1 cellular context compared by ENCODE assay signal in the genomic region with DNA sequence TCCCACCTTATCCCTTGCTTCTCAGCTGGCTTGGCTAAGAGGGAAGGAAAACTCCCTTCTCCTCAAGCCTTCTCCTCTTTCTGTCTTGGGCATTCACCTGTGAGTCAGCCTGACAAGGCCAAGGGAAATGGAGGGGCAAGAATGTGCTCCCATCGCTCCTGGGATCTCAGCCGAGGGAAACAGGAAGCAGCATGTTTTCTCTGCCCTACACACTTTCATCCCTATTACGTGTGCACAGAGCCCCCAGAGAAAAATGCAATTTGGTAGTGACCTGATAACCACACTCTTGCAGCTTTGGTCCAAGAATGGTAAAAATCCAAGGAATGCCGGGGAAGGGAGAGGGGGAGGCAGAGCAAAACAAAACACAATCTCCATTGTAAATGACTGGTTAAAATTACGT.
TF ChIP-seq lines count a peak whose summit lies in the region.

No MANE protein-coding gene starts in this region.

TF ChIP-seq in HepG2, 621 proteins besides CTCF, POLR2A, EP300 and RAD21 (continued from another document and continues in another):
- TF ChIP-seq HNRNPL (IDR thresholded peaks at IDR 0.05; ENCODE audit: low read depth, low read length) (no peak), ZNF572 (CRISPR knock-in tag; IDR thresholded peaks at IDR 0.05) (no peak), TEAD3 (CRISPR knock-in tag; optimal IDR thresholded peaks at IDR 0.05; ENCODE audit: borderline replicate concordance) (peak; percentile 97), NCOR1 (IDR thresholded peaks at IDR 0.05; ENCODE audit: borderline replicate concordance, low read length) (no peak), MTA1 (CRISPR knock-in tag; IDR thresholded peaks at IDR 0.05; ENCODE audit: borderline replicate concordance) (no peak), MED1 (CRISPR knock-in tag; IDR thresholded peaks at IDR 0.05) (peak; percentile 42), FOSL1 (CRISPR knock-in tag; IDR thresholded peaks at IDR 0.05; ENCODE audit: borderline replicate concordance) (no peak), NKX3-1 (CRISPR knock-in tag; IDR thresholded peaks at IDR 0.05) (no peak), ZNF776 (CRISPR knock-in tag; IDR thresholded peaks at IDR 0.05) (no peak), NR2F6 (IDR thresholded peaks at IDR 0.05) (no peak), NR2F6 (CRISPR knock-in tag; IDR thresholded peaks at IDR 0.05) (peak; percentile 23; the same call in 1 of the 2 replicates), GZF1 (CRISPR knock-in tag; IDR thresholded peaks at IDR 0.05) (no peak), FOSL2 (CRISPR knock-in tag; IDR thresholded peaks at IDR 0.05) (peak; percentile 20; the same call in 1 of the 2 replicates), TBX2 (CRISPR knock-in tag; IDR thresholded peaks at IDR 0.05; ENCODE audit: borderline replicate concordance) (peak; percentile 44; the same call in 1 of the 2 replicates), ZNF274 (CRISPR knock-in tag; IDR thresholded peaks at IDR 0.05) (no peak), NR2F1 (CRISPR knock-in tag; IDR thresholded peaks at IDR 0.05) (no peak), MED8 (CRISPR knock-in tag; IDR thresholded peaks at IDR 0.05; ENCODE audit: insufficient replicate concordance) (no peak), TCF12 (IDR thresholded peaks at IDR 0.05) (no peak), TCF12 (CRISPR knock-in tag; IDR thresholded peaks at IDR 0.05) (no peak), ZNF644 (CRISPR knock-in tag; IDR thresholded peaks at IDR 0.05; ENCODE audit: low read depth) (no peak), SAP130 (CRISPR knock-in tag; IDR thresholded peaks at IDR 0.05; ENCODE audit: low read depth) (peak; percentile 25; the same call in 1 of the 2 replicates), NFRKB (IDR thresholded peaks at IDR 0.05) (no peak), MYC (CRISPR knock-in tag; IDR thresholded peaks at IDR 0.05; ENCODE audit: borderline replicate concordance) (no peak), REL (CRISPR knock-in tag; conservative IDR thresholded peaks at IDR 0.05) (no peak), GABPB1 (CRISPR knock-in tag; IDR thresholded peaks at IDR 0.05) (no peak), MAFK (conservative IDR thresholded peaks at IDR 0.05 in 1 of 2, IDR thresholded peaks at IDR 0.05 in 1 of 2; ENCODE audit: low read length in 2 of 2) (no peak), ELF1 (CRISPR knock-in tag; IDR thresholded peaks at IDR 0.05) (peak; percentile 48), STAT5B (CRISPR knock-in tag; IDR thresholded peaks at IDR 0.05) (no peak), ZNF784 (CRISPR knock-in tag; IDR thresholded peaks at IDR 0.05; ENCODE audit: borderline replicate concordance) (no peak), SP4 (CRISPR knock-in tag; IDR thresholded peaks at IDR 0.05) (no peak)
- TF ChIP-seq, protein P1, sequence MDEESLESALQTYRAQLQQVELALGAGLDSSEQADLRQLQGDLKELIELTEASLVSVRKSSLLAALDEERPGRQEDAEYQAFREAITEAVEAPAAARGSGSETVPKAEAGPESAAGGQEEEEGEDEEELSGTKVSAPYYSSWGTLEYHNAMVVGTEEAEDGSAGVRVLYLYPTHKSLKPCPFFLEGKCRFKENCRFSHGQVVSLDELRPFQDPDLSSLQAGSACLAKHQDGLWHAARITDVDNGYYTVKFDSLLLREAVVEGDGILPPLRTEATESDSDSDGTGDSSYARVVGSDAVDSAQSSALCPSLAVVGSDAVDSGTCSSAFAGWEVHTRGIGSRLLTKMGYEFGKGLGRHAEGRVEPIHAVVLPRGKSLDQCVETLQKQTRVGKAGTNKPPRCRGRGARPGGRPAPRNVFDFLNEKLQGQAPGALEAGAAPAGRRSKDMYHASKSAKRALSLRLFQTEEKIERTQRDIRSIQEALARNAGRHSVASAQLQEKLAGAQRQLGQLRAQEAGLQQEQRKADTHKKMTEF (CRISPR knock-in tag; IDR thresholded peaks at IDR 0.05), result no peak
- TF ChIP-seq, protein P2, sequence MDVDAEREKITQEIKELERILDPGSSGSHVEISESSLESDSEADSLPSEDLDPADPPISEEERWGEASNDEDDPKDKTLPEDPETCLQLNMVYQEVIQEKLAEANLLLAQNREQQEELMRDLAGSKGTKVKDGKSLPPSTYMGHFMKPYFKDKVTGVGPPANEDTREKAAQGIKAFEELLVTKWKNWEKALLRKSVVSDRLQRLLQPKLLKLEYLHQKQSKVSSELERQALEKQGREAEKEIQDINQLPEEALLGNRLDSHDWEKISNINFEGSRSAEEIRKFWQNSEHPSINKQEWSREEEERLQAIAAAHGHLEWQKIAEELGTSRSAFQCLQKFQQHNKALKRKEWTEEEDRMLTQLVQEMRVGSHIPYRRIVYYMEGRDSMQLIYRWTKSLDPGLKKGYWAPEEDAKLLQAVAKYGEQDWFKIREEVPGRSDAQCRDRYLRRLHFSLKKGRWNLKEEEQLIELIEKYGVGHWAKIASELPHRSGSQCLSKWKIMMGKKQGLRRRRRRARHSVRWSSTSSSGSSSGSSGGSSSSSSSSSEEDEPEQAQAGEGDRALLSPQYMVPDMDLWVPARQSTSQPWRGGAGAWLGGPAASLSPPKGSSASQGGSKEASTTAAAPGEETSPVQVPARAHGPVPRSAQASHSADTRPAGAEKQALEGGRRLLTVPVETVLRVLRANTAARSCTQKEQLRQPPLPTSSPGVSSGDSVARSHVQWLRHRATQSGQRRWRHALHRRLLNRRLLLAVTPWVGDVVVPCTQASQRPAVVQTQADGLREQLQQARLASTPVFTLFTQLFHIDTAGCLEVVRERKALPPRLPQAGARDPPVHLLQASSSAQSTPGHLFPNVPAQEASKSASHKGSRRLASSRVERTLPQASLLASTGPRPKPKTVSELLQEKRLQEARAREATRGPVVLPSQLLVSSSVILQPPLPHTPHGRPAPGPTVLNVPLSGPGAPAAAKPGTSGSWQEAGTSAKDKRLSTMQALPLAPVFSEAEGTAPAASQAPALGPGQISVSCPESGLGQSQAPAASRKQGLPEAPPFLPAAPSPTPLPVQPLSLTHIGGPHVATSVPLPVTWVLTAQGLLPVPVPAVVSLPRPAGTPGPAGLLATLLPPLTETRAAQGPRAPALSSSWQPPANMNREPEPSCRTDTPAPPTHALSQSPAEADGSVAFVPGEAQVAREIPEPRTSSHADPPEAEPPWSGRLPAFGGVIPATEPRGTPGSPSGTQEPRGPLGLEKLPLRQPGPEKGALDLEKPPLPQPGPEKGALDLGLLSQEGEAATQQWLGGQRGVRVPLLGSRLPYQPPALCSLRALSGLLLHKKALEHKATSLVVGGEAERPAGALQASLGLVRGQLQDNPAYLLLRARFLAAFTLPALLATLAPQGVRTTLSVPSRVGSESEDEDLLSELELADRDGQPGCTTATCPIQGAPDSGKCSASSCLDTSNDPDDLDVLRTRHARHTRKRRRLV (CRISPR knock-in tag; IDR thresholded peaks at IDR 0.05), result no peak
- TF ChIP-seq, protein P3, sequence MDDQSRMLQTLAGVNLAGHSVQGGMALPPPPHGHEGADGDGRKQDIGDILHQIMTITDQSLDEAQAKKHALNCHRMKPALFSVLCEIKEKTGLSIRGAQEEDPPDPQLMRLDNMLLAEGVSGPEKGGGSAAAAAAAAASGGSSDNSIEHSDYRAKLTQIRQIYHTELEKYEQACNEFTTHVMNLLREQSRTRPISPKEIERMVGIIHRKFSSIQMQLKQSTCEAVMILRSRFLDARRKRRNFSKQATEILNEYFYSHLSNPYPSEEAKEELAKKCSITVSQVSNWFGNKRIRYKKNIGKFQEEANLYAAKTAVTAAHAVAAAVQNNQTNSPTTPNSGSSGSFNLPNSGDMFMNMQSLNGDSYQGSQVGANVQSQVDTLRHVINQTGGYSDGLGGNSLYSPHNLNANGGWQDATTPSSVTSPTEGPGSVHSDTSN (CRISPR knock-in tag; IDR thresholded peaks at IDR 0.05; ENCODE audit: borderline replicate concordance), result no peak
- TF ChIP-seq, protein P4, sequence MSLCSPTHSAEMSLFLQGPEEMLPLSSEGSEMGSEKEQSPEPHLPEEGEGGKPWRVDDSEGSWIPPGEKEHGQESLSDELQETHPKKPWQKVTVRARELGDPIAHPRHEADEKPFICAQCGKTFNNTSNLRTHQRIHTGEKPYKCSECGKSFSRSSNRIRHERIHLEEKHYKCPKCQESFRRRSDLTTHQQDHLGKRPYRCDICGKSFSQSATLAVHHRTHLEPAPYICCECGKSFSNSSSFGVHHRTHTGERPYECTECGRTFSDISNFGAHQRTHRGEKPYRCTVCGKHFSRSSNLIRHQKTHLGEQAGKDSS (CRISPR knock-in tag; IDR thresholded peaks at IDR 0.05; ENCODE audit: borderline replicate concordance, low read depth), result no peak
- TF ChIP-seq, protein P5, sequence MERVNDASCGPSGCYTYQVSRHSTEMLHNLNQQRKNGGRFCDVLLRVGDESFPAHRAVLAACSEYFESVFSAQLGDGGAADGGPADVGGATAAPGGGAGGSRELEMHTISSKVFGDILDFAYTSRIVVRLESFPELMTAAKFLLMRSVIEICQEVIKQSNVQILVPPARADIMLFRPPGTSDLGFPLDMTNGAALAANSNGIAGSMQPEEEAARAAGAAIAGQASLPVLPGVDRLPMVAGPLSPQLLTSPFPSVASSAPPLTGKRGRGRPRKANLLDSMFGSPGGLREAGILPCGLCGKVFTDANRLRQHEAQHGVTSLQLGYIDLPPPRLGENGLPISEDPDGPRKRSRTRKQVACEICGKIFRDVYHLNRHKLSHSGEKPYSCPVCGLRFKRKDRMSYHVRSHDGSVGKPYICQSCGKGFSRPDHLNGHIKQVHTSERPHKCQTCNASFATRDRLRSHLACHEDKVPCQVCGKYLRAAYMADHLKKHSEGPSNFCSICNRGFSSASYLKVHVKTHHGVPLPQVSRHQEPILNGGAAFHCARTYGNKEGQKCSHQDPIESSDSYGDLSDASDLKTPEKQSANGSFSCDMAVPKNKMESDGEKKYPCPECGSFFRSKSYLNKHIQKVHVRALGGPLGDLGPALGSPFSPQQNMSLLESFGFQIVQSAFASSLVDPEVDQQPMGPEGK (CRISPR knock-in tag; IDR thresholded peaks at IDR 0.05), result peak; percentile 55; the same call in 1 of the 2 replicates
- TF ChIP-seq, protein P6, sequence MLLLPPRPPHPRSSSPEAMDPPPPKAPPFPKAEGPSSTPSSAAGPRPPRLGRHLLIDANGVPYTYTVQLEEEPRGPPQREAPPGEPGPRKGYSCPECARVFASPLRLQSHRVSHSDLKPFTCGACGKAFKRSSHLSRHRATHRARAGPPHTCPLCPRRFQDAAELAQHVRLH (CRISPR knock-in tag; IDR thresholded peaks at IDR 0.05; ENCODE audit: borderline replicate concordance, low read depth), result no peak
- TF ChIP-seq, protein P7, sequence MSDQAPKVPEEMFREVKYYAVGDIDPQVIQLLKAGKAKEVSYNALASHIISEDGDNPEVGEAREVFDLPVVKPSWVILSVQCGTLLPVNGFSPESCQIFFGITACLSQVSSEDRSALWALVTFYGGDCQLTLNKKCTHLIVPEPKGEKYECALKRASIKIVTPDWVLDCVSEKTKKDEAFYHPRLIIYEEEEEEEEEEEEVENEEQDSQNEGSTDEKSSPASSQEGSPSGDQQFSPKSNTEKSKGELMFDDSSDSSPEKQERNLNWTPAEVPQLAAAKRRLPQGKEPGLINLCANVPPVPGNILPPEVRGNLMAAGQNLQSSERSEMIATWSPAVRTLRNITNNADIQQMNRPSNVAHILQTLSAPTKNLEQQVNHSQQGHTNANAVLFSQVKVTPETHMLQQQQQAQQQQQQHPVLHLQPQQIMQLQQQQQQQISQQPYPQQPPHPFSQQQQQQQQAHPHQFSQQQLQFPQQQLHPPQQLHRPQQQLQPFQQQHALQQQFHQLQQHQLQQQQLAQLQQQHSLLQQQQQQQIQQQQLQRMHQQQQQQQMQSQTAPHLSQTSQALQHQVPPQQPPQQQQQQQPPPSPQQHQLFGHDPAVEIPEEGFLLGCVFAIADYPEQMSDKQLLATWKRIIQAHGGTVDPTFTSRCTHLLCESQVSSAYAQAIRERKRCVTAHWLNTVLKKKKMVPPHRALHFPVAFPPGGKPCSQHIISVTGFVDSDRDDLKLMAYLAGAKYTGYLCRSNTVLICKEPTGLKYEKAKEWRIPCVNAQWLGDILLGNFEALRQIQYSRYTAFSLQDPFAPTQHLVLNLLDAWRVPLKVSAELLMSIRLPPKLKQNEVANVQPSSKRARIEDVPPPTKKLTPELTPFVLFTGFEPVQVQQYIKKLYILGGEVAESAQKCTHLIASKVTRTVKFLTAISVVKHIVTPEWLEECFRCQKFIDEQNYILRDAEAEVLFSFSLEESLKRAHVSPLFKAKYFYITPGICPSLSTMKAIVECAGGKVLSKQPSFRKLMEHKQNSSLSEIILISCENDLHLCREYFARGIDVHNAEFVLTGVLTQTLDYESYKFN (CRISPR knock-in tag; conservative IDR thresholded peaks at IDR 0.05), result peak; percentile 41; the same call in 1 of the 2 replicates
- TF ChIP-seq, protein P8, sequence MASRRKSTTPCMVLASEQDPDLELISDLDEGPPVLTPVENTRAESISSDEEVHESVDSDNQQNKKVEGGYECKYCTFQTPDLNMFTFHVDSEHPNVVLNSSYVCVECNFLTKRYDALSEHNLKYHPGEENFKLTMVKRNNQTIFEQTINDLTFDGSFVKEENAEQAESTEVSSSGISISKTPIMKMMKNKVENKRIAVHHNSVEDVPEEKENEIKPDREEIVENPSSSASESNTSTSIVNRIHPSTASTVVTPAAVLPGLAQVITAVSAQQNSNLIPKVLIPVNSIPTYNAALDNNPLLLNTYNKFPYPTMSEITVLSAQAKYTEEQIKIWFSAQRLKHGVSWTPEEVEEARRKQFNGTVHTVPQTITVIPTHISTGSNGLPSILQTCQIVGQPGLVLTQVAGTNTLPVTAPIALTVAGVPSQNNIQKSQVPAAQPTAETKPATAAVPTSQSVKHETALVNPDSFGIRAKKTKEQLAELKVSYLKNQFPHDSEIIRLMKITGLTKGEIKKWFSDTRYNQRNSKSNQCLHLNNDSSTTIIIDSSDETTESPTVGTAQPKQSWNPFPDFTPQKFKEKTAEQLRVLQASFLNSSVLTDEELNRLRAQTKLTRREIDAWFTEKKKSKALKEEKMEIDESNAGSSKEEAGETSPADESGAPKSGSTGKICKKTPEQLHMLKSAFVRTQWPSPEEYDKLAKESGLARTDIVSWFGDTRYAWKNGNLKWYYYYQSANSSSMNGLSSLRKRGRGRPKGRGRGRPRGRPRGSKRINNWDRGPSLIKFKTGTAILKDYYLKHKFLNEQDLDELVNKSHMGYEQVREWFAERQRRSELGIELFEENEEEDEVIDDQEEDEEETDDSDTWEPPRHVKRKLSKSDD (CRISPR knock-in tag; IDR thresholded peaks at IDR 0.05; ENCODE audit: low read depth), result no peak
- TF ChIP-seq, protein P9, sequence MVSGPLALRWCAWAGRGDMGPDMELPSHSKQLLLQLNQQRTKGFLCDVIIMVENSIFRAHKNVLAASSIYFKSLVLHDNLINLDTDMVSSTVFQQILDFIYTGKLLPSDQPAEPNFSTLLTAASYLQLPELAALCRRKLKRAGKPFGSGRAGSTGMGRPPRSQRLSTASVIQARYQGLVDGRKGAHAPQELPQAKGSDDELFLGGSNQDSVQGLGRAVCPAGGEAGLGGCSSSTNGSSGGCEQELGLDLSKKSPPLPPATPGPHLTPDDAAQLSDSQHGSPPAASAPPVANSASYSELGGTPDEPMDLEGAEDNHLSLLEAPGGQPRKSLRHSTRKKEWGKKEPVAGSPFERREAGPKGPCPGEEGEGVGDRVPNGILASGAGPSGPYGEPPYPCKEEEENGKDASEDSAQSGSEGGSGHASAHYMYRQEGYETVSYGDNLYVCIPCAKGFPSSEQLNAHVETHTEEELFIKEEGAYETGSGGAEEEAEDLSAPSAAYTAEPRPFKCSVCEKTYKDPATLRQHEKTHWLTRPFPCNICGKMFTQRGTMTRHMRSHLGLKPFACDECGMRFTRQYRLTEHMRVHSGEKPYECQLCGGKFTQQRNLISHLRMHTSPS (CRISPR knock-in tag; IDR thresholded peaks at IDR 0.05; ENCODE audit: low read depth), result no peak
